Comparison of ENCODE assay signal across 27 cellular contexts in the genomic region with DNA sequence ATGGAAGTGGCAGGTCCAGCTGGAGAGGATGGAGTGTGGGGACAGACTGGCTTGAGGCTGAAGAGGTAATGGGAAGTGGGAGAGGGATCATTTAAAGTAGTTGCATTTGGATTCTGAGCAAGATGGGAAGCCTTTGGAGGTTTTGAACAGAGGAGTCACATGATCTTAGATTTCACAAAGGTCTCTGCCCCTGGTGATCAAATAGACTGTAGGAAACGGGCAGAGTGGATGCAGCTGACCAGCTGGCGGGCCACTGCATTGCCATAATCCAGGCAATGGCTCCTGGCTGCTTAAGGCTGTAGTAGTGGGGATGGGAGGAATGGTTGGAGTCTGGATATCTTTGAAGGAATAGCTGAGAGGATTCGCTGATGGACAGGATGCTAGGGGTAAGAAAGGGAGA.
"Had no signal": no experiment of that assay in that cellular context is flagged by ENCODE, and none has a peak within 500 bp of the region (broad histone marks: within the 10 kb centered on the region; RNA-seq: fewer than 3 reads in every experiment).

No MANE protein-coding gene starts in this region.

- ATAC-seq: naive thymus-derived CD4-positive, alpha-beta T cell; natural killer cell; pancreas; right cardiac atrium; sciatic nerve; stimulated activated memory B cell treated with anti-CD40 and anti-IgM and Interleukin-4, amounts not matched to agents 10 μg/mL and 1 μg/mL and 100 μg/mL, for 72 hours had no signal

- H3K4me3 ChIP-seq: neural progenitor cell, pancreas, prostate gland, skin epidermis, smooth muscle cell, spleen, stomach, thoracic aorta, thyroid gland, tibial nerve, upper lobe of left lung, vagina had no signal

- DNase-seq: naive thymus-derived CD4-positive, alpha-beta T cell; natural killer cell; occipital lobe; pancreas; retina; spleen; stimulated activated CD4-positive, alpha-beta T cell treated with anti-CD3 and anti-CD28 coated beads, Interleukin-12 subunit alpha, Interleukin-12 subunit beta, amount 100 ng/mL, for 4 hours; stimulated activated CD4-positive, alpha-beta T cell treated with anti-CD3 and anti-CD28 coated beads, Interleukin-1b, Interleukin-23, amount 100 ng/mL, for 48 hours; stimulated activated CD4-positive, alpha-beta T cell treated with anti-CD3 and anti-CD28 coated beads, Interleukin-4, amount 100 ng/mL, for 1 hour; stimulated activated CD4-positive, alpha-beta T cell treated with anti-CD3 and anti-CD28 coated beads, Interleukin-4, amount 100 ng/mL, for 4 hours; stimulated activated CD8-positive, alpha-beta memory T cell treated with anti-CD3 and anti-CD28 coated beads, Interleukin-4, amount 100 ng/mL, for 48 hours; stimulated activated naive CD4-positive, alpha-beta T cell treated with Interleukin-2 at 50 U/mL for 16 hours; stomach; trophoblast cell; upper lobe of left lung had no signal

- H3K27me3 ChIP-seq: neural progenitor cell, thyroid gland, tibial nerve, upper lobe of left lung, vagina had no signal

- FAIRE-seq: pancreas, urothelium cell line had no signal

- H3K36me3 ChIP-seq: neural progenitor cell, pancreas, prostate gland, spleen, stomach, thoracic aorta, thyroid gland, tibial nerve, upper lobe of left lung, vagina had no signal

- H3K9me3 ChIP-seq: pancreas, prostate gland, spleen, stomach, thoracic aorta, thyroid gland, tibial nerve, upper lobe of left lung, vagina had no signal

- H3K4me2 ChIP-seq: neural progenitor cell, smooth muscle cell had no signal

- H2AFZ ChIP-seq: neural progenitor cell had no signal

- H3K4me1 ChIP-seq: neural progenitor cell, pancreas, prostate gland, spleen, stomach, thyroid gland, tibial nerve, upper lobe of left lung had no signal

- H3K27ac ChIP-seq: neural progenitor cell, pancreas, prostate gland, skin epidermis, stomach, thoracic aorta, thyroid gland, tibial nerve, upper lobe of left lung, vagina had no signal

- H3K9ac ChIP-seq: neural progenitor cell had no signal
